12 cellular contexts compared by ENCODE assay signal in the genomic region with DNA sequence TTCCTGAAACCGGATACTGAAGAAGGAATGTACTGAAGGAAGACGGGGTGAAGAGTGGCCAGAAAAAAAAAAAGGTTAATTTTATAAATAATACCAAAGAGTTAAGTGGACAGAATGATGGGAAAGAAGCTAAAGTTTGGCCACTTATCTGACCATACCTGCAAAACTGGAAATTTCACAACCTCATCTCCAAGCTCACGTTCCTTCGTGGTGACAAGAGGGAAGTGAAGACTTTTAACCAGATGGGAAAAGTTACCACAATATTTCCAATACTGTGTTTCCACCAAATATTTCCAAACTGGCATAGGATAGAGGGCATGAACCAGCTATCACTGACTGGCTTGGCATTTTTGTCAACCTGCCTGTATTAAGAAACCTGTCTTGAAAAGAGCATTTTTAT. TPM values are rescaled to one million over a fixed set of nuclear protein-coding genes. Genes with fewer than 3 reads are reported as not detected.
DNase-seq lines count a peak whose midpoint lies in the region; ATAC-seq and TF ChIP-seq lines count a peak whose summit lies in the region.
"Had no signal": no experiment of that assay in that cellular context is flagged by ENCODE, and none has a peak within 500 bp of the region (broad histone marks: within the 10 kb centered on the region; RNA-seq: fewer than 3 reads in every experiment).

No MANE protein-coding gene starts in this region.

- no TSS peak for BruUV-seq in PC-3 (replicated peaks; lab: Mats Ljungman, UMichigan)

- H3K27me3 ChIP-seq in PC-3 (ENCODE audit: low read length), result no peaks in the 10 kb centered on the region
- no peaks in the 10 kb centered on the region for H3K27me3 ChIP-seq in esophagus squamous epithelium
- H3K27me3 ChIP-seq in suprapubic skin, result no peaks in the 10 kb centered on the region

- H3K27ac Mint-ChIP-seq in activated T-cell treated with anti-CD3 and anti-CD28 coated beads, Interleukin-2, amount 50 U/mL, for 24 hours, result peak overlapping the region; percentile 98

- CTCF ChIA-PET in PC-3 (lab: Charles Lee), result interaction anchor here (0.5 kb wide), 1 partner anchor 455 kb away, joined by 16 read pairs; no protein-coding TSS in a partner anchor

- TF ChIP-seq CTCF in PC-3 (conservative IDR thresholded peaks at IDR 0.05; ENCODE audit: low read depth, low read length) (no peak), esophagus squamous epithelium (IDR thresholded peaks at IDR 0.05) (no peak), suprapubic skin (IDR thresholded peaks at IDR 0.05) (no peak)

- no peak overlapping the region for H3K4me3 Mint-ChIP-seq in activated T-cell treated with anti-CD3 and anti-CD28 coated beads, Interleukin-2, amount 50 U/mL, for 24 hours

- ATAC-seq in PC-3, result no peak
- ATAC-seq in HG03159 (IDR thresholded peaks at IDR 0.05; ENCODE audit: unreplicated experiment), result no peak
- ATAC-seq: naive thymus-derived CD4-positive, alpha-beta T cell had no signal

- intact Hi-C loops in PC-3 (cut with micrococcal nuclease) (no loop called here), esophagus squamous epithelium (cut with DNase I) (no loop called here)

- TF ChIP-seq POLR2A in esophagus squamous epithelium (IDR thresholded peaks at IDR 0.05) (no peak), suprapubic skin (IDR thresholded peaks at IDR 0.05) (no peak)

- H2AFZ ChIP-seq in PC-3 (ENCODE audit: low read length), result no peak overlapping the region

- H3K4me3 ChIP-seq in PC-3 (ENCODE audit: low read length) (0 out of 2 replicates have a peak overlapping the region, but pooled peaks have one; percentile 31), esophagus squamous epithelium (no peak overlapping the region), suprapubic skin (no peak overlapping the region)

- H3K27me3 Mint-ChIP-seq in activated T-cell treated with anti-CD3 and anti-CD28 coated beads, Interleukin-2, amount 50 U/mL, for 24 hours, result no peaks in the 10 kb centered on the region

- H3K9me3 ChIP-seq in PC-3 (ENCODE audit: low read length) (no peaks in the 10 kb centered on the region), esophagus squamous epithelium (no peaks in the 10 kb centered on the region), suprapubic skin (no peaks in the 10 kb centered on the region)

- H3K36me3 ChIP-seq in PC-3 (ENCODE audit: low read depth, low read length), result no peaks in the 10 kb centered on the region
- H3K36me3 ChIP-seq in esophagus squamous epithelium, result no peaks in the 10 kb centered on the region
- no peaks in the 10 kb centered on the region for H3K36me3 ChIP-seq in suprapubic skin

- H3K4me2 ChIP-seq in PC-3 (ENCODE audit: low read length), result peak overlapping the region; percentile 85
- H3K4me2 ChIP-seq: KMS-11 had no signal

- H3K9ac ChIP-seq in PC-3 (ENCODE audit: low read length), result peak overlapping the region; percentile 90
- H3K9ac ChIP-seq: KMS-11 had no signal

- H3K79me2 ChIP-seq in PC-3 (ENCODE audit: low read length), result peaks cover 8% of the 10 kb centered on the region; the same call in 1 of the 2 replicates

- no peaks in the 10 kb centered on the region for H4K20me1 ChIP-seq in PC-3 (ENCODE audit: low read length)

- DNase-seq in activated T-cell treated with anti-CD3 and anti-CD28 coated beads, Interleukin-2, amount 50 U/mL, for 24 hours, result no peak
- DNase-seq in activated T-cell treated with anti-CD3 and anti-CD28 coated beads, Interleukin-2, amount 50 U/mL, for 1 hour, result no peak
- peak; percentile 71 for DNase-seq in PC-3
- no peak for DNase-seq in esophagus squamous epithelium (lab: John Stamatoyannopoulos, UW)
- DNase-seq in suprapubic skin (ENCODE audit: low spot score in 2 of 2), result no peak
- no peak for DNase-seq in GM19238 (ENCODE audit: insufficient read length, low spot score)
- no peak for DNase-seq in COR-L47 (lab: John Stamatoyannopoulos, UW)
- DNase-seq: naive thymus-derived CD4-positive, alpha-beta T cell; NCI-H2029; NCI-H82 had no signal

- TF ChIP-seq EP300 in suprapubic skin (IDR thresholded peaks at IDR 0.05), result no peak

- peaks cover 3% of the 10 kb centered on the region for H3K9me3 Mint-ChIP-seq in activated T-cell treated with anti-CD3 and anti-CD28 coated beads, Interleukin-2, amount 50 U/mL, for 24 hours

- H3K27ac ChIP-seq in PC-3 (ENCODE audit: low read length) (peak overlapping the region; percentile 98), esophagus squamous epithelium (peak overlapping the region in 3 of 4 donors; percentile 6 to 83 (median 48)), suprapubic skin (peak overlapping the region; percentile 78)
- H3K27ac ChIP-seq: KMS-11 had no signal

- H3K4me1 ChIP-seq in PC-3 (ENCODE audit: insufficient read depth, low read length) (peaks cover 86% of the 10 kb centered on the region), esophagus squamous epithelium (peaks cover 24 to 79% (median 49%) of the 10 kb centered on the region in 3 donors), suprapubic skin (peaks cover 72% of the 10 kb centered on the region)

- H3K9me2 ChIP-seq in PC-3 (replicated peaks; ENCODE audit: low read length), result no peaks in the 10 kb centered on the region

- H3F3A ChIP-seq in PC-3 (ENCODE audit: low read length, unreplicated experiment), result no peaks in the 10 kb centered on the region

- H3K4me1 Mint-ChIP-seq in activated T-cell treated with anti-CD3 and anti-CD28 coated beads, Interleukin-2, amount 50 U/mL, for 24 hours (ENCODE audit: low read depth), result peaks cover 88% of the 10 kb centered on the region

- peaks cover 3% of the 10 kb centered on the region for H3K36me3 Mint-ChIP-seq in activated T-cell treated with anti-CD3 and anti-CD28 coated beads, Interleukin-2, amount 50 U/mL, for 24 hours (ENCODE audit: low read depth)

- 54 to 55% methylated on average over 4 of the region's 4 CpGs for WGBS in esophagus squamous epithelium, 2 donors
- WGBS in suprapubic skin, result 50% methylated on average over 4 of the region's 4 CpGs

- POLR2A ChIA-PET in PC-3 (lab: Charles Lee; ENCODE audit: unreplicated experiment), result interaction anchor here (0.6 kb wide), 1 partner anchor 60 kb away, joined by 7 read pairs; no protein-coding TSS in a partner anchor

RNA-seq across cellular contexts. Expression of a gene that starts 56.4 kb away (rescaled TPM):
- 3.9 and 4.3 TPM in 2 replicates for total RNA-seq in PC-3 (2014; rRNA removed)
- 10 to 100 TPM in 2 of 4 donors, 1 to 10 TPM in 2; 6.9 to 14.2 (median 8.9) TPM for total RNA-seq in esophagus squamous epithelium
- total RNA-seq in suprapubic skin, result 10 to 100 TPM; 18.2 to 42.7 (median 28.6) TPM

Comparison
In these comparisons a context has a peak if more than half of its experiments do, and no peak if none do; other contexts are left out.
1. H3K27ac ChIP-seq: peak in every context shown above with its lines; median percentile 98 in PC-3; 78 in suprapubic skin; 48 in esophagus squamous epithelium.